26 cellular contexts compared by ENCODE assay signal in genomic region chr1:53141487-53142055, GRCh38. TPM values are rescaled to one million over a fixed set of nuclear protein-coding genes. Genes with fewer than 3 reads are reported as not detected.
DNase-seq lines count a peak whose midpoint lies in the region; ATAC-seq, FAIRE-seq and TF ChIP-seq lines count a peak whose summit lies in the region.
"Had no signal": no experiment of that assay in that cellular context is flagged by ENCODE, and none has a peak within 500 bp of the region (broad histone marks: within the 10 kb centered on the region; RNA-seq: fewer than 3 reads in every experiment).

No MANE protein-coding gene starts in this region.

- H4K5ac ChIP-seq in H1 (ENCODE audit: insufficient read length, low read depth, low read length) = no peak overlapping the region

- no peak overlapping the region for H3K23ac ChIP-seq in H1 (ENCODE audit: insufficient read length)

- H3K27ac ChIP-seq in H1 (ENCODE audit: low read depth, low read length) (no peak overlapping the region), neural progenitor cell (no peak overlapping the region), uterus (peak overlapping the region; percentile 55 to 80), upper lobe of right lung (no peak overlapping the region)
- H3K27ac ChIP-seq: BLaER1, KMS-11 had no signal

- H3K23me2 ChIP-seq in H1 (ENCODE audit: low read depth, low read length) = no peaks in the 10 kb centered on the region

- H3K79me2 ChIP-seq in H1 (ENCODE audit: control insufficient read depth in 1 of 2, insufficient read depth in 2 of 2, low read length in 2 of 2) (no peaks in the 10 kb centered on the region), neural progenitor cell (ENCODE audit: low read depth) (no peaks in the 10 kb centered on the region)

- H2AFZ ChIP-seq in H1 (ENCODE audit: low read length) (0 out of 2 replicates have a peak overlapping the region, but pooled peaks have one; percentile 22), neural progenitor cell (replicated peaks) (no peak overlapping the region)

- no peaks in the 10 kb centered on the region; a peak in 1 of 7 replicates for H3K4me1 ChIP-seq in H1 (replicated peaks in 1 of 4; ENCODE audit: control insufficient read depth in 3 of 4, insufficient read depth in 4 of 4, low read length in 3 of 4)
- peaks cover 13% of the 10 kb centered on the region for H3K4me1 ChIP-seq in neural progenitor cell
- no peaks in the 10 kb centered on the region for H3K4me1 ChIP-seq in uterus
- H3K4me1 ChIP-seq in upper lobe of right lung = peaks cover 25% of the 10 kb centered on the region
- H3K4me1 ChIP-seq: BLaER1 had no signal

- no peak overlapping the region for H3K18ac ChIP-seq in H1 (ENCODE audit: extremely low read depth, low read length)

- peaks cover 17% of the 10 kb centered on the region for H3K9me3 Mint-ChIP-seq in neural progenitor cell
- peaks cover 15% of the 10 kb centered on the region for H3K9me3 Mint-ChIP-seq in HFFc6

- WGBS in H1 (ENCODE audit: extremely low coverage in 1 of 2, insufficient coverage in 1 of 2, insufficient read length in 1 of 2, insufficient replicate concordance in 2 of 2, low coverage in 1 of 2, low lambda C conversion rate in 2 of 2, missing lambda C conversion rate in 1 of 2), 2 experiments = 82% methylated on average over 11 of the region's 15 CpGs; no CpG with 5 or more reads in 1 of the 2 experiments

- peaks cover 5% of the 10 kb centered on the region for H3K27me3 Mint-ChIP-seq in neural progenitor cell (ENCODE audit: insufficient read depth, low read depth)
- H3K27me3 Mint-ChIP-seq in HFFc6 (ENCODE audit: insufficient read depth) = peaks cover 1% of the 10 kb centered on the region
- H3K27me3 Mint-ChIP-seq: CD4-positive, alpha-beta T cell had no signal

- H3K9me3 ChIP-seq in H1 (ENCODE audit: insufficient read depth in 2 of 2, low read depth in 1 of 2, low read length in 1 of 2) = peaks cover 5 to 9% of the 10 kb centered on the region in 2 experiments; a peak in 3 of 4 replicates
- H3K9me3 ChIP-seq in neural progenitor cell (ENCODE audit: low read depth) = no peaks in the 10 kb centered on the region
- no peaks in the 10 kb centered on the region for H3K9me3 ChIP-seq in uterus
- no peaks in the 10 kb centered on the region for H3K9me3 ChIP-seq in upper lobe of right lung

- H2BK5ac ChIP-seq in H1 (ENCODE audit: low read depth, low read length) = no peak overlapping the region

- H2BK120ac ChIP-seq in H1 (replicated peaks; ENCODE audit: low read depth, low read length) = no peak overlapping the region

- TF ChIP-seq POLR2A in H1 (IDR thresholded peaks at IDR 0.05; ENCODE audit: control extremely low read depth in 1 of 2, low read depth in 2 of 2, low read length in 2 of 2) = no peak
- no peak for TF ChIP-seq POLR2A in uterus (IDR thresholded peaks at IDR 0.05)

- no peak overlapping the region for H4K91ac ChIP-seq in H1 (replicated peaks; ENCODE audit: insufficient read length, low read length)

- H3K9ac ChIP-seq in H1 (replicated peaks in 1 of 4; ENCODE audit: extremely low read depth in 1 of 4, low read depth in 3 of 4, low read length in 3 of 4) (no peak overlapping the region), neural progenitor cell (no peak overlapping the region)
- H3K9ac ChIP-seq: BLaER1, KMS-11 had no signal

- no peaks in the 10 kb centered on the region for H3K27me3 ChIP-seq in H1 (replicated peaks in 1 of 4; ENCODE audit: control insufficient read depth in 3 of 4, extremely low read depth in 1 of 4, insufficient read depth in 3 of 4, low read length in 3 of 4)
- H3K27me3 ChIP-seq in neural progenitor cell = no peaks in the 10 kb centered on the region
- H3K27me3 ChIP-seq in uterus = no peaks in the 10 kb centered on the region
- H3K27me3 ChIP-seq in upper lobe of right lung = no peaks in the 10 kb centered on the region
- H3K27me3 ChIP-seq: BLaER1 had no signal

- no peak overlapping the region for H2BK12ac ChIP-seq in H1 (ENCODE audit: low read depth, low read length)

- H3K56ac ChIP-seq in H1 (replicated peaks; ENCODE audit: insufficient read length, low read depth, low read length) = no peak overlapping the region

- CTCF ChIA-PET in H1 (lab: Charles Lee; ENCODE audit: partially characterized antibody) = interaction anchor here (1.0 to 1.7 kb wide), 3 partner anchors 11 to 32 kb away, joined by 3 to 4 read pairs (median 3); no protein-coding TSS in a partner anchor

- ATAC-seq in HG02840 (IDR thresholded peaks at IDR 0.05; ENCODE audit: low FRiP score, unreplicated experiment) (no peak), upper lobe of right lung (no peak)
- ATAC-seq: GM12878, Panc1, SK-N-SH treated with all-trans-retinoic acid at 6 μM for 48 hours had no signal

- DNase-seq in NCI-H82 treated with DMSO at 0.1 percent for 48 hours (lab: John Stamatoyannopoulos, UW; ENCODE audit: unreplicated experiment) (peak; percentile 14), H1 (ENCODE audit: low read depth in 1 of 2, low spot score in 2 of 2) (no peak), neural progenitor cell (ENCODE audit: low spot score) (no peak), uterus (no peak), HFFc6 (no peak), upper lobe of right lung (no peak)
- DNase-seq in stimulated activated CD8-positive, alpha-beta memory T cell treated with anti-CD3 and anti-CD28 coated beads, Interleukin-4, amount 100 ng/mL, for 48 hours = no peak
- DNase-seq: ACHN; CD4-positive, alpha-beta T cell; COR-L47; DMS 273 treated with DMSO at 0.1 percent for 48 hours; DND-41; NCI-H1105; NCI-H146; NCI-H2029; NCI-H2227 treated with DMSO at 0.1 percent for 48 hours; NCI-H510A treated with DMSO at 0.1 percent for 48 hours; NCI-H748 treated with DMSO at 0.1 percent for 48 hours; SIG-M5 had no signal

- no peaks in the 10 kb centered on the region for H3K36me3 Mint-ChIP-seq in neural progenitor cell
- peaks cover 11% of the 10 kb centered on the region for H3K36me3 Mint-ChIP-seq in HFFc6 (ENCODE audit: low read depth)

- no peak for TF ChIP-seq EP300 in H1 (IDR thresholded peaks at IDR 0.05; ENCODE audit: borderline replicate concordance in 1 of 2, low read depth in 2 of 2, low read length in 2 of 2)

- H4K8ac ChIP-seq in H1 (ENCODE audit: extremely low read depth, insufficient read depth, low read length) = no peak overlapping the region; the same call in 1 of the 2 replicates

- POLR2A ChIA-PET in H1 (lab: Charles Lee; ENCODE audit: partially characterized antibody) = no interaction called here

- H2BK20ac ChIP-seq in H1 (ENCODE audit: low read length) = no peak overlapping the region

- no peak overlapping the region for H3K4me3 Mint-ChIP-seq in neural progenitor cell
- H3K4me3 Mint-ChIP-seq in HFFc6 = no peak overlapping the region
- H3K4me3 Mint-ChIP-seq: CD4-positive, alpha-beta T cell had no signal

- no peaks in the 10 kb centered on the region for H3F3A ChIP-seq in neural progenitor cell (ENCODE audit: low read depth)

- no peak overlapping the region for H2AK5ac ChIP-seq in H1 (ENCODE audit: low read depth, low read length)

- H3K79me1 ChIP-seq in H1 (ENCODE audit: low read depth, low read length) = no peaks in the 10 kb centered on the region

- TF ChIP-seq RAD21 in H1 (IDR thresholded peaks at IDR 0.05 in 1 of 2, conservative IDR thresholded peaks at IDR 0.05 in 1 of 2; ENCODE audit: low read depth in 2 of 2, low read length in 2 of 2) = no peak

- peak overlapping the region; percentile 35 for H3K27ac Mint-ChIP-seq in neural progenitor cell
- H3K27ac Mint-ChIP-seq in HFFc6 = no peak overlapping the region
- H3K27ac Mint-ChIP-seq: CD4-positive, alpha-beta T cell had no signal

- no peak overlapping the region for H3K4me2 ChIP-seq in H1 (ENCODE audit: insufficient read depth in 1 of 2, low read depth in 2 of 2, low read length in 2 of 2)
- no peak overlapping the region for H3K4me2 ChIP-seq in neural progenitor cell
- H3K4me2 ChIP-seq: BLaER1, KMS-11 had no signal

- H3K4me3 ChIP-seq in H1 (ENCODE audit: extremely low read depth in 1 of 4, insufficient read depth in 2 of 4, low read depth in 3 of 4, low read length in 4 of 4) (no peak overlapping the region), neural progenitor cell (no peak overlapping the region), uterus (no peak overlapping the region), upper lobe of right lung (no peak overlapping the region)
- H3K4me3 ChIP-seq: BLaER1, GM12878 had no signal

- H3K4me1 Mint-ChIP-seq in neural progenitor cell = peaks cover 28% of the 10 kb centered on the region
- H3K4me1 Mint-ChIP-seq in HFFc6 (ENCODE audit: low read depth) = peaks cover 33% of the 10 kb centered on the region

- no peaks in the 10 kb centered on the region for H3K36me3 ChIP-seq in H1 (ENCODE audit: control insufficient read depth in 2 of 4, insufficient read depth in 4 of 4, low read length in 3 of 4)
- H3K36me3 ChIP-seq in neural progenitor cell = peaks cover 3% of the 10 kb centered on the region
- H3K36me3 ChIP-seq in uterus = no peaks in the 10 kb centered on the region
- H3K36me3 ChIP-seq in upper lobe of right lung = no peaks in the 10 kb centered on the region
- H3K36me3 ChIP-seq: BLaER1 had no signal

- no peak overlapping the region for H2BK15ac ChIP-seq in H1 (ENCODE audit: low read length)

- intact Hi-C loops in uterus (cut with DNase I; ENCODE audit: low total_unique reads) (no loop called here), upper lobe of right lung (cut with DNase I) (no loop called here)

- no peak overlapping the region for H3K14ac ChIP-seq in H1 (ENCODE audit: insufficient read length)

- no peak for FAIRE-seq in H1 (lab: Jason Lieb, UNC)
- FAIRE-seq: GM12878, HTR-8/SVneo had no signal

- no peak overlapping the region for H3K4ac ChIP-seq in H1 (replicated peaks; ENCODE audit: insufficient read length, low read depth, low read length)

- H4K20me1 ChIP-seq in H1 (replicated peaks in 1 of 2; ENCODE audit: control insufficient read depth in 1 of 2, insufficient read depth in 2 of 2, low read length in 2 of 2) (no peaks in the 10 kb centered on the region), neural progenitor cell (ENCODE audit: low read depth) (no peaks in the 10 kb centered on the region)
- H4K20me1 ChIP-seq: BLaER1 had no signal

- TF ChIP-seq CTCF in H1 (IDR thresholded peaks at IDR 0.05; ENCODE audit: control extremely low read depth in 1 of 3, insufficient read depth in 1 of 3, low read depth in 1 of 3, low read length in 3 of 3) (no peak), neural progenitor cell (IDR thresholded peaks at IDR 0.05) (no peak), uterus (IDR thresholded peaks at IDR 0.05) (no peak), HFFc6 (IDR thresholded peaks at IDR 0.05) (no peak), upper lobe of right lung (IDR thresholded peaks at IDR 0.05) (no peak)

RNA-seq across cellular contexts. Expression of gene SLC1A7, which starts 0.9 kb away (rescaled TPM):
- total RNA-seq in H1 (2021; fragmentation: NEBNext Ultra II Directional; extraction: Animal tissue kit (Norgen Biotek cat#: 25700)) = not detected in 2 replicates
- 0.03 TPM in 1 of 2 replicates, not detected in the other for polyA plus RNA-seq in H1 (2011; rRNA removed)
- polyA plus RNA-seq in H1 (2011; cell fraction: cytosol; rRNA removed) = not detected
- 0.10 TPM for polyA plus RNA-seq in H1 (2011; cell fraction: nucleus; rRNA removed)
- not detected in 4 replicates for polyA plus RNA-seq in H1 (2012, experiment 1 of 2)
- polyA plus RNA-seq in H1 (2012, experiment 2 of 2) = not detected
- polyA plus RNA-seq in H1 (2013, experiment 1 of 2) = not detected
- polyA plus RNA-seq in H1 (2013, experiment 2 of 2) = not detected
- not detected in 2 replicates for polyA minus RNA-seq in H1 (2011; rRNA and poly(A)+ RNA removed)
- polyA minus RNA-seq in H1 (2011; cell fraction: cytosol; rRNA and poly(A)+ RNA removed) = not detected
- not detected for polyA minus RNA-seq in H1 (2011; cell fraction: nucleus; rRNA and poly(A)+ RNA removed)
- total RNA-seq in neural progenitor cell (ENCODE audit: low replicate concordance) (not detected in 2 replicates), uterus (under 1 TPM in 1 of 4 donors, not detected in 3; 0.24 TPM), upper lobe of right lung (0.26 TPM)
- total RNA-seq in HFFc6 (2021; fragmentation: NEBNext Ultra II Directional; extraction: Animal tissue kit (Norgen Biotek cat#: 25700)) = under 1 TPM in 1 of 6 experiments, not detected in 5; 0.09 TPM
- total RNA-seq: CD4-positive, alpha-beta T cell; GM12878 had no signal
- polyA plus RNA-seq: GM12878 had no signal

RNA-seq across cellular contexts. Expression of gene CPT2, which starts 55.1 kb away (rescaled TPM):
- 21.6 and 23.9 TPM in 2 replicates for total RNA-seq in H1 (2021; fragmentation: NEBNext Ultra II Directional; extraction: Animal tissue kit (Norgen Biotek cat#: 25700))
- 25.5 and 29.9 TPM in 2 replicates for polyA plus RNA-seq in H1 (2011; rRNA removed)
- 25.8 TPM for polyA plus RNA-seq in H1 (2011; cell fraction: cytosol; rRNA removed)
- polyA plus RNA-seq in H1 (2011; cell fraction: nucleus; rRNA removed) = 21.9 TPM
- 17.9 to 23.3 TPM (median 21.0 TPM) in 4 replicates for polyA plus RNA-seq in H1 (2012, experiment 1 of 2)
- polyA plus RNA-seq in H1 (2012, experiment 2 of 2) = 24.4 TPM
- polyA plus RNA-seq in H1 (2013, experiment 1 of 2) = 25.0 TPM
- polyA plus RNA-seq in H1 (2013, experiment 2 of 2) = 21.4 TPM
- 30.4 and 32.2 TPM in 2 replicates for polyA minus RNA-seq in H1 (2011; rRNA and poly(A)+ RNA removed)
- polyA minus RNA-seq in H1 (2011; cell fraction: cytosol; rRNA and poly(A)+ RNA removed) = 14.7 TPM
- 16.6 TPM for polyA minus RNA-seq in H1 (2011; cell fraction: nucleus; rRNA and poly(A)+ RNA removed)
- total RNA-seq in neural progenitor cell (ENCODE audit: low replicate concordance) = 19.0 and 29.2 TPM in 2 replicates
- total RNA-seq in uterus = 10 to 100 TPM in 2 of 4 donors, 1 to 10 TPM in 2; 2.4 to 83.3 (median 10.2) TPM
- total RNA-seq in HFFc6 (2021; fragmentation: NEBNext Ultra II Directional; extraction: Animal tissue kit (Norgen Biotek cat#: 25700)) = 10 to 100 TPM; 12.0 to 14.4 (median 12.7) TPM
- 24.1 TPM for total RNA-seq in upper lobe of right lung

Comparison
In these comparisons a context has a peak if more than half of its experiments do, and no peak if none do; other contexts are left out.
1. H3K27ac ChIP-seq: peak in uterus (2 of 2); none in H1 (single experiment), neural progenitor cell (single experiment) and upper lobe of right lung (single experiment).